2 cellular contexts compared by ENCODE assay signal in the genomic region with DNA sequence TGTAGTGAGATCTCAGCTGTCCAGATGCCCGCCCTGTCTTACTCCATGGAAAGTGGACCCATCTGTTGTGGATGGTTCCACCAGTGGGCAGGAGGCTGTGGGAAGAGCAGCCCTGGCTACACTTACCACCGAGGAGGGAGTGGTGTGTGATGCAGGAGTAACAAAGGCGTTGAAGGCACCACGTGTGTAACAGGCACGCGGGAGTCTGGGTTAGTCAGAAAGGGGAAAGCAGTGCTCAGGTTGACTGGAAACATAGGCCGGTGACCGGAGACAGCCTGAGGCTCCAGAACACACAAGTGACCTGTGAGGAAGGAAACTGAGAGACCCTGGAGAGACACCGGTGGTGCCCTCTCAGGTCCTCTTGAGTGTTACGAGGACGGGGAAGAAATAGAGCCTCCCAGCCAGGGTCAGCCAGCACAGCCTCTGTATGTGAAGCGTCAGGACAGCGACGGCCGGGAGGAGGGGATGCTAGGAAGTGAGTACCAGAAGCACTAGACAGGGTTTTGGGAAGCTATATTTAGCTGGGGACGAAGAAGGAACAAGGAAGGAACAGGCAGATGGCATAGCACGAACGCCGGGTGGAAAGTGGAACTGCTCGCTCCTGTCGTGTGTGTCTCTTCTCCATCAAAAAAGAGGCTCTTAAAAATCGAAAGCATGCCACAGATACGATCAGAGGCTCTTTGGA.
TF ChIP-seq lines count a peak whose summit lies in the region.

No MANE protein-coding gene starts in this region.

TF ChIP-seq in K562, 482 proteins besides CTCF, POLR2A, EP300 and RAD21:
- no peak for TF ChIP-seq ZNF143 (CRISPR knock-in tag; IDR thresholded peaks at IDR 0.05)
- TF ChIP-seq, protein P1, sequence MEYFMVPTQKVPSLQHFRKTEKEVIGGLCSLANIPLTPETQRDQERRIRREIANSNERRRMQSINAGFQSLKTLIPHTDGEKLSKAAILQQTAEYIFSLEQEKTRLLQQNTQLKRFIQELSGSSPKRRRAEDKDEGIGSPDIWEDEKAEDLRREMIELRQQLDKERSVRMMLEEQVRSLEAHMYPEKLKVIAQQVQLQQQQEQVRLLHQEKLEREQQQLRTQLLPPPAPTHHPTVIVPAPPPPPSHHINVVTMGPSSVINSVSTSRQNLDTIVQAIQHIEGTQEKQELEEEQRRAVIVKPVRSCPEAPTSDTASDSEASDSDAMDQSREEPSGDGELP (CRISPR knock-in tag; IDR thresholded peaks at IDR 0.05; ENCODE audit: borderline replicate concordance) = no peak
- TF ChIP-seq, protein P2, sequence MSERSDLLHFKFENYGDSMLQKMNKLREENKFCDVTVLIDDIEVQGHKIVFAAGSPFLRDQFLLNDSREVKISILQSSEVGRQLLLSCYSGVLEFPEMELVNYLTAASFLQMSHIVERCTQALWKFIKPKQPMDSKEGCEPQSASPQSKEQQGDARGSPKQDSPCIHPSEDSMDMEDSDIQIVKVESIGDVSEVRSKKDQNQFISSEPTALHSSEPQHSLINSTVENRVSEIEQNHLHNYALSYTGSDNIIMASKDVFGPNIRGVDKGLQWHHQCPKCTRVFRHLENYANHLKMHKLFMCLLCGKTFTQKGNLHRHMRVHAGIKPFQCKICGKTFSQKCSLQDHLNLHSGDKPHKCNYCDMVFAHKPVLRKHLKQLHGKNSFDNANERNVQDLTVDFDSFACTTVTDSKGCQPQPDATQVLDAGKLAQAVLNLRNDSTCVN (CRISPR knock-in tag; IDR thresholded peaks at IDR 0.05) = no peak
- TF ChIP-seq ZNF347 (CRISPR knock-in tag; IDR thresholded peaks at IDR 0.05; ENCODE audit: low read depth) = no peak
- no peak for TF ChIP-seq ETV6 (IDR thresholded peaks at IDR 0.05; ENCODE audit: borderline replicate concordance in 1 of 2, low read depth in 2 of 2, low read length in 1 of 2)
- TF ChIP-seq ETV6 (CRISPR knock-in tag; IDR thresholded peaks at IDR 0.05; ENCODE audit: borderline replicate concordance) = no peak
- TF ChIP-seq, protein P3, sequence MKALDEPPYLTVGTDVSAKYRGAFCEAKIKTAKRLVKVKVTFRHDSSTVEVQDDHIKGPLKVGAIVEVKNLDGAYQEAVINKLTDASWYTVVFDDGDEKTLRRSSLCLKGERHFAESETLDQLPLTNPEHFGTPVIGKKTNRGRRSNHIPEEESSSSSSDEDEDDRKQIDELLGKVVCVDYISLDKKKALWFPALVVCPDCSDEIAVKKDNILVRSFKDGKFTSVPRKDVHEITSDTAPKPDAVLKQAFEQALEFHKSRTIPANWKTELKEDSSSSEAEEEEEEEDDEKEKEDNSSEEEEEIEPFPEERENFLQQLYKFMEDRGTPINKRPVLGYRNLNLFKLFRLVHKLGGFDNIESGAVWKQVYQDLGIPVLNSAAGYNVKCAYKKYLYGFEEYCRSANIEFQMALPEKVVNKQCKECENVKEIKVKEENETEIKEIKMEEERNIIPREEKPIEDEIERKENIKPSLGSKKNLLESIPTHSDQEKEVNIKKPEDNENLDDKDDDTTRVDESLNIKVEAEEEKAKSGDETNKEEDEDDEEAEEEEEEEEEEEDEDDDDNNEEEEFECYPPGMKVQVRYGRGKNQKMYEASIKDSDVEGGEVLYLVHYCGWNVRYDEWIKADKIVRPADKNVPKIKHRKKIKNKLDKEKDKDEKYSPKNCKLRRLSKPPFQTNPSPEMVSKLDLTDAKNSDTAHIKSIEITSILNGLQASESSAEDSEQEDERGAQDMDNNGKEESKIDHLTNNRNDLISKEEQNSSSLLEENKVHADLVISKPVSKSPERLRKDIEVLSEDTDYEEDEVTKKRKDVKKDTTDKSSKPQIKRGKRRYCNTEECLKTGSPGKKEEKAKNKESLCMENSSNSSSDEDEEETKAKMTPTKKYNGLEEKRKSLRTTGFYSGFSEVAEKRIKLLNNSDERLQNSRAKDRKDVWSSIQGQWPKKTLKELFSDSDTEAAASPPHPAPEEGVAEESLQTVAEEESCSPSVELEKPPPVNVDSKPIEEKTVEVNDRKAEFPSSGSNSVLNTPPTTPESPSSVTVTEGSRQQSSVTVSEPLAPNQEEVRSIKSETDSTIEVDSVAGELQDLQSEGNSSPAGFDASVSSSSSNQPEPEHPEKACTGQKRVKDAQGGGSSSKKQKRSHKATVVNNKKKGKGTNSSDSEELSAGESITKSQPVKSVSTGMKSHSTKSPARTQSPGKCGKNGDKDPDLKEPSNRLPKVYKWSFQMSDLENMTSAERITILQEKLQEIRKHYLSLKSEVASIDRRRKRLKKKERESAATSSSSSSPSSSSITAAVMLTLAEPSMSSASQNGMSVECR (CRISPR knock-in tag; IDR thresholded peaks at IDR 0.05) = no peak
- TF ChIP-seq ZNF551 (CRISPR knock-in tag; IDR thresholded peaks at IDR 0.05) = no peak
- no peak for TF ChIP-seq ZNF239 (CRISPR knock-in tag; IDR thresholded peaks at IDR 0.05)
- TF ChIP-seq MCM3 (IDR thresholded peaks at IDR 0.05) = no peak
- TF ChIP-seq, protein P4, sequence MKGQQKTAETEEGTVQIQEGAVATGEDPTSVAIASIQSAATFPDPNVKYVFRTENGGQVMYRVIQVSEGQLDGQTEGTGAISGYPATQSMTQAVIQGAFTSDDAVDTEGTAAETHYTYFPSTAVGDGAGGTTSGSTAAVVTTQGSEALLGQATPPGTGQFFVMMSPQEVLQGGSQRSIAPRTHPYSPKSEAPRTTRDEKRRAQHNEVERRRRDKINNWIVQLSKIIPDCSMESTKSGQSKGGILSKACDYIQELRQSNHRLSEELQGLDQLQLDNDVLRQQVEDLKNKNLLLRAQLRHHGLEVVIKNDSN (CRISPR knock-in tag; IDR thresholded peaks at IDR 0.05) = peak; percentile 34; the same call in 1 of the 2 replicates
- TF ChIP-seq ZNF134 (CRISPR knock-in tag; conservative IDR thresholded peaks at IDR 0.05) = no peak
- TF ChIP-seq TEAD1 (CRISPR knock-in tag; IDR thresholded peaks at IDR 0.05) = 0 out of 4 replicates have a peak, but pooled peaks of 1 of the 2 experiments have one; percentile 28
- 0 out of 4 replicates have a peak, but pooled peaks of 1 of the 2 experiments have one; percentile 40 for TF ChIP-seq FOXA3 (CRISPR knock-in tag; conservative IDR thresholded peaks at IDR 0.05 in 1 of 2, IDR thresholded peaks at IDR 0.05 in 1 of 2)
- TF ChIP-seq TFAM (CRISPR knock-in tag; conservative IDR thresholded peaks at IDR 0.05) = no peak
- TF ChIP-seq ZNF263 (CRISPR knock-in tag; IDR thresholded peaks at IDR 0.05; ENCODE audit: borderline replicate concordance) = no peak

TF ChIP-seq in HepG2, 621 proteins besides CTCF, POLR2A, EP300 and RAD21:
- no peak for TF ChIP-seq KDM4B (CRISPR knock-in tag; IDR thresholded peaks at IDR 0.05)
- peak; percentile 13 for TF ChIP-seq RBM22 (optimal IDR thresholded peaks at IDR 0.05; ENCODE audit: low read length)
- TF ChIP-seq ZNF564 (CRISPR knock-in tag; IDR thresholded peaks at IDR 0.05) = no peak
- no peak for TF ChIP-seq SAFB2 (CRISPR knock-in tag; IDR thresholded peaks at IDR 0.05; ENCODE audit: borderline replicate concordance, low read depth)
